Comparison of ENCODE assay signal across 8 cellular contexts in the genomic region with DNA sequence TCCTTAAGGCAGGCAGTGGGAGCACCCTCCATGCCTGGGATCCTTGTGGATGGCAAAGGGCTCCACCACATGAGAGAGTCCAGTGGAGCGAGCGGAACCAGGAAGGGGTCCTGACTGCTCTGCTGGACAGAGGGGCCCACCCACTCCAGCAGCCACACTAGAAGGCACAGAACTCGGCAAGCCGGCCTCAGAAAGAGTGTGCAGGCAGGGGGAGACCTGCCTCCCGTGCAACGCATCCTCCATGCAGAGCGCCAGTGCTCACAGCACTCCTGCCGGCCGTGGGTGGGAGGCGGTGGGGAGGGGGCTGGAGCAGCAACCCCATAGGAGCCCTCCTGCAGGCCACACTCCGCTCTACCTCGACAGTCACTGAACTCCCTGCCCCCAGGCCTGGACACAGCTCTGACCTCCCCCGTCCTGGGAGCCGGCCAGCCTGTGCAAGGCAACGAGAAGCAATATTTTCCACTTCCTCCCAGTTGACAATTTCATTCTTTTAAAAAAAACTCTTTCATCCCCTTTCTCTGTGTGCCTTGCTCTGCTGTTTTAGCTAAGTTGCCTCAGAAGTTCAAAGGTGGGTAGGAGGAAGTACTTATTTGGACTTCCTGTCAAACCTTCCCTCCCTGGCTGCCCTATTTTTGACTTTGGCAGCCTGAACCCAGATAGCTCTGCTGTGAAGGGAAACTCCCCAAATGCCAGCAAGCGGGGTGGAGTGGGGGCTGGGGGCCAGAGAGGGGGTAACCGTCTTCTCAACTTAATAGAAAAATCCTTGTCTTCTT. TPM values are rescaled to one million over a fixed set of nuclear protein-coding genes. Genes with fewer than 3 reads are reported as not detected.
DNase-seq lines count a peak whose midpoint lies in the region; ATAC-seq and TF ChIP-seq lines count a peak whose summit lies in the region.

No MANE protein-coding gene starts in this region.

- ATAC-seq in HG03565 (IDR thresholded peaks at IDR 0.05; ENCODE audit: unreplicated experiment), result peak; percentile 73
- peak; percentile 1 for ATAC-seq in gastroesophageal sphincter
- ATAC-seq in PC-3, result no peak

- H3K27ac ChIP-seq in gastroesophageal sphincter (peak overlapping the region in 2 of 4 donors; percentile 27 to 52), PC-3 (ENCODE audit: low read length) (no peak overlapping the region)

- TF ChIP-seq CTCF in GM20000 (IDR thresholded peaks at IDR 0.05; ENCODE audit: extremely low read depth, missing control alignments) (no peak), gastroesophageal sphincter (IDR thresholded peaks at IDR 0.05) (no peak), PC-3 (conservative IDR thresholded peaks at IDR 0.05; ENCODE audit: low read depth, low read length) (no peak)

- H3K4me3 ChIP-seq in gastroesophageal sphincter, result no peak overlapping the region
- H3K4me3 ChIP-seq in PC-3 (ENCODE audit: low read length), result no peak overlapping the region

- CTCF ChIA-PET in PC-3 (lab: Charles Lee) (no interaction called here), HEK293T (lab: Yijun Ruan, JAX) (no interaction called here)

- no peak overlapping the region for H3K4me2 ChIP-seq in PC-3 (ENCODE audit: low read length)

- WGBS in gastroesophageal sphincter (ENCODE audit: low coverage in 1 of 2), 2 donors, result 19 to 20% methylated on average over 1 to 5 of the region's 17 CpGs

- H2AFZ ChIP-seq in PC-3 (ENCODE audit: low read length), result no peak overlapping the region

- H3K9me3 ChIP-seq in gastroesophageal sphincter, result no peaks in the 10 kb centered on the region
- no peaks in the 10 kb centered on the region for H3K9me3 ChIP-seq in PC-3 (ENCODE audit: low read length)

- no peaks in the 10 kb centered on the region for H3K27me3 ChIP-seq in gastroesophageal sphincter
- peaks cover 17% of the 10 kb centered on the region for H3K27me3 ChIP-seq in PC-3 (ENCODE audit: low read length)

- DNase-seq in Ammon's horn (ENCODE audit: low spot score), result peak; percentile 64
- DNase-seq in GM20000 (ENCODE audit: low spot score), result peak; percentile 78
- DNase-seq in activated CD4-positive, alpha-beta T cell treated with anti-CD3 and anti-CD28 coated beads, Interleukin-2, amount 50 U/mL, for 1 hour, result peak; percentile 66
- DNase-seq in stimulated activated CD4-positive, alpha-beta T cell treated with anti-CD3 and anti-CD28 coated beads, TNF-alpha, amount 100 ng/mL, for 24 hours (ENCODE audit: low read depth in 3 of 3), result peak in 2 of 3 experiments; percentile 42 to 44
- no peak for DNase-seq in PC-3
- DNase-seq in HEK293T (ENCODE audit: extremely low spot score), result no peak

- H3K9ac ChIP-seq in PC-3 (ENCODE audit: low read length), result no peak overlapping the region

- H4K20me1 ChIP-seq in PC-3 (ENCODE audit: low read length), result no peaks in the 10 kb centered on the region

- intact Hi-C loops in PC-3 (cut with micrococcal nuclease), result no loop called here

- TF ChIP-seq EP300 in gastroesophageal sphincter (IDR thresholded peaks at IDR 0.05), result no peak

- H3K79me2 ChIP-seq in PC-3 (ENCODE audit: low read length), result no peaks in the 10 kb centered on the region

- no peak for TF ChIP-seq POLR2A in gastroesophageal sphincter (IDR thresholded peaks at IDR 0.05)

- BruUV-seq in PC-3 (replicated peaks; lab: Mats Ljungman, UMichigan), result no TSS peak

- no peaks in the 10 kb centered on the region for H3F3A ChIP-seq in PC-3 (ENCODE audit: low read length, unreplicated experiment)

- H3K4me1 ChIP-seq in gastroesophageal sphincter (peaks cover 0 to 31% (median 13%) of the 10 kb centered on the region in 3 donors), PC-3 (ENCODE audit: insufficient read depth, low read length) (no peaks in the 10 kb centered on the region)

- no peaks in the 10 kb centered on the region for H3K9me2 ChIP-seq in PC-3 (replicated peaks; ENCODE audit: low read length)

- POLR2A ChIA-PET in PC-3 (lab: Charles Lee; ENCODE audit: unreplicated experiment), result no interaction called here
- POLR2A ChIA-PET in HEK293T (lab: Yijun Ruan, JAX), result no interaction called here

- H3K36me3 ChIP-seq in gastroesophageal sphincter (no peaks in the 10 kb centered on the region), PC-3 (ENCODE audit: low read depth, low read length) (no peaks in the 10 kb centered on the region)

TF ChIP-seq in HEK293T, 16 proteins besides CTCF, POLR2A, EP300 and RAD21:
- TF ChIP-seq SP1 (IDR thresholded peaks at IDR 0.05) (no peak), TARDBP (IDR thresholded peaks at IDR 0.05) (no peak), L3MBTL2 (conservative IDR thresholded peaks at IDR 0.05) (no peak), SUZ12 (IDR thresholded peaks at IDR 0.05) (no peak), ZNF384 (IDR thresholded peaks at IDR 0.05) (no peak), FOXA1 (IDR thresholded peaks at IDR 0.05) (no peak), BHLHE40 (IDR thresholded peaks at IDR 0.05; ENCODE audit: borderline replicate concordance) (no peak), NFRKB (IDR thresholded peaks at IDR 0.05) (no peak), HDGF (IDR thresholded peaks at IDR 0.05; ENCODE audit: borderline replicate concordance) (no peak)
- TF ChIP-seq, protein P1, sequence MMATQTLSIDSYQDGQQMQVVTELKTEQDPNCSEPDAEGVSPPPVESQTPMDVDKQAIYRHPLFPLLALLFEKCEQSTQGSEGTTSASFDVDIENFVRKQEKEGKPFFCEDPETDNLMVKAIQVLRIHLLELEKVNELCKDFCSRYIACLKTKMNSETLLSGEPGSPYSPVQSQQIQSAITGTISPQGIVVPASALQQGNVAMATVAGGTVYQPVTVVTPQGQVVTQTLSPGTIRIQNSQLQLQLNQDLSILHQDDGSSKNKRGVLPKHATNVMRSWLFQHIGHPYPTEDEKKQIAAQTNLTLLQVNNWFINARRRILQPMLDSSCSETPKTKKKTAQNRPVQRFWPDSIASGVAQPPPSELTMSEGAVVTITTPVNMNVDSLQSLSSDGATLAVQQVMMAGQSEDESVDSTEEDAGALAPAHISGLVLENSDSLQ (IDR thresholded peaks at IDR 0.05), result no peak
TF ChIP-seq in HEK293T: peak in this region for 0.

RNA-seq across cellular contexts. Expression of gene LCP2, which starts 5.3 kb away (rescaled TPM):
- total RNA-seq in gastroesophageal sphincter (10 to 100 TPM in 1 of 4 donors, 1 to 10 TPM in 3; 5.5 to 17.0 (median 8.3) TPM), PC-3 (2014; rRNA removed) (not detected in 2 replicates)

Comparison
In these comparisons a context has a peak if more than half of its experiments do, and no peak if none do; other contexts are left out.
1. DNase-seq: peak in Ammon's horn (single experiment), GM20000 (single experiment), activated CD4-positive, alpha-beta T cell treated with anti-CD3 and anti-CD28 coated beads, Interleukin-2, amount 50 U/mL, for 1 hour (single experiment) and stimulated activated CD4-positive, alpha-beta T cell treated with anti-CD3 and anti-CD28 coated beads, TNF-alpha, amount 100 ng/mL, for 24 hours (2 of 3); none in PC-3 (single experiment) and HEK293T (single experiment).